Comparison of ENCODE assay signal across 12 cellular contexts in genomic region chr3:3172627-3173026, GRCh38. TPM values are rescaled to one million over a fixed set of nuclear protein-coding genes. Genes with fewer than 3 reads are reported as not detected.
DNase-seq lines count a peak whose midpoint lies in the region; ATAC-seq, FAIRE-seq and TF ChIP-seq lines count a peak whose summit lies in the region.
"Had no signal": no experiment of that assay in that cellular context is flagged by ENCODE, and none has a peak within 500 bp of the region (broad histone marks: within the 10 kb centered on the region; RNA-seq: fewer than 3 reads in every experiment).

No MANE protein-coding gene starts in this region.

- H3K27me3 ChIP-seq in HepG2 (ENCODE audit: control insufficient read depth in 1 of 2, insufficient read depth in 2 of 2, low read length in 2 of 2) (no peaks in the 10 kb centered on the region), subcutaneous abdominal adipose tissue (ENCODE audit: control insufficient read depth in 5 of 5, insufficient read depth in 4 of 5, low read length in 5 of 5) (no peaks in the 10 kb centered on the region)
- H3K27me3 ChIP-seq: body of pancreas, SJCRH30 had no signal

- POLR2A ChIA-PET in activated CD8-positive, alpha-beta T cell treated with anti-CD3 and anti-CD28 coated beads, Interleukin-2, amount 10 ng/mL, durations not matched to agents 7 days and 5 days (lab: Charles Lee) = interaction anchor here (0.7 kb wide), 2 partner anchors 15 to 1677 kb away, joined by 3 read pairs; no protein-coding TSS in a partner anchor
- POLR2A ChIA-PET in HepG2 (lab: Yijun Ruan, JAX) = no interaction called here

- in situ Hi-C loops in HepG2 (cut with HindIII; ENCODE audit: extremely low pct_ligation_motif_present, low pct_unique_long_range_greater_than_20kb) = no loop called here

- H3K9me3 ChIP-seq in HepG2 (ENCODE audit: low read length) (no peaks in the 10 kb centered on the region), subcutaneous abdominal adipose tissue (ENCODE audit: control insufficient read depth in 5 of 5, low read length in 5 of 5) (no peaks in the 10 kb centered on the region)
- H3K9me3 ChIP-seq: body of pancreas, SJCRH30 had no signal

- H3K4me1 Mint-ChIP-seq in activated naive CD4-positive, alpha-beta T cell treated with anti-CD3 and anti-CD28 coated beads, Interleukin-2, amount 10 ng/mL, durations not matched to agents 7 days and 5 days = peaks cover 71% of the 10 kb centered on the region
- H3K4me1 Mint-ChIP-seq in activated CD8-positive, alpha-beta T cell treated with anti-CD3 and anti-CD28 coated beads, Interleukin-2, amount 10 ng/mL, durations not matched to agents 7 days and 5 days (ENCODE audit: low read depth) = peaks cover 61% of the 10 kb centered on the region

- H3K4me1 ChIP-seq in HepG2 (ENCODE audit: insufficient read depth, low read length) (peaks cover 9% of the 10 kb centered on the region), subcutaneous abdominal adipose tissue (ENCODE audit: control insufficient read depth in 5 of 5, insufficient read depth in 5 of 5, low read length in 5 of 5) (peaks cover 0 to 29% (median 5%) of the 10 kb centered on the region in 5 donors)
- H3K4me1 ChIP-seq: SJCRH30 had no signal

- TF ChIP-seq EP300 in HepG2 (IDR thresholded peaks at IDR 0.05; ENCODE audit: low read depth in 2 of 2, low read length in 2 of 2) (no peak), HepG2 (CRISPR knock-in tag; IDR thresholded peaks at IDR 0.05; ENCODE audit: borderline replicate concordance) (no peak)

- CTCF ChIA-PET in activated naive CD4-positive, alpha-beta T cell treated with anti-CD3 and anti-CD28 coated beads, Interleukin-2, amount 10 ng/mL, durations not matched to agents 7 days and 5 days (lab: Charles Lee) = interaction anchor here (1.4 kb wide), 1 partner anchor 28 kb away, joined by 4 read pairs; no protein-coding TSS in a partner anchor
- CTCF ChIA-PET in activated CD8-positive, alpha-beta T cell treated with anti-CD3 and anti-CD28 coated beads, Interleukin-2, amount 10 ng/mL, durations not matched to agents 7 days and 5 days (lab: Charles Lee) = interaction anchor here (0.8 to 3.2 kb wide), 11 partner anchors 9 to 826 kb away, joined by 3 to 12 read pairs (median 5); no protein-coding TSS in a partner anchor
- CTCF ChIA-PET in HepG2 (lab: Yijun Ruan, JAX; ENCODE audit: low intra/inter-chr PET ratio, low total read pairs) = no interaction called here

- H3K27me3 Mint-ChIP-seq in activated naive CD4-positive, alpha-beta T cell treated with anti-CD3 and anti-CD28 coated beads, Interleukin-2, amount 10 ng/mL, durations not matched to agents 7 days and 5 days = no peaks in the 10 kb centered on the region
- H3K27me3 Mint-ChIP-seq in activated CD8-positive, alpha-beta T cell treated with anti-CD3 and anti-CD28 coated beads, Interleukin-2, amount 10 ng/mL, durations not matched to agents 7 days and 5 days (ENCODE audit: low read depth) = no peaks in the 10 kb centered on the region

- no peaks in the 10 kb centered on the region for H3K9me3 Mint-ChIP-seq in activated naive CD4-positive, alpha-beta T cell treated with anti-CD3 and anti-CD28 coated beads, Interleukin-2, amount 10 ng/mL, durations not matched to agents 7 days and 5 days
- no peaks in the 10 kb centered on the region for H3K9me3 Mint-ChIP-seq in activated CD8-positive, alpha-beta T cell treated with anti-CD3 and anti-CD28 coated beads, Interleukin-2, amount 10 ng/mL, durations not matched to agents 7 days and 5 days (ENCODE audit: insufficient read depth)

- H3K27ac Mint-ChIP-seq in activated naive CD4-positive, alpha-beta T cell treated with anti-CD3 and anti-CD28 coated beads, Interleukin-2, amount 10 ng/mL, durations not matched to agents 7 days and 5 days = peak overlapping the region; percentile 95
- H3K27ac Mint-ChIP-seq in activated CD8-positive, alpha-beta T cell treated with anti-CD3 and anti-CD28 coated beads, Interleukin-2, amount 10 ng/mL, durations not matched to agents 7 days and 5 days = peak overlapping the region; percentile 86

- TF ChIP-seq RAD21 in HepG2 (CRISPR knock-in tag; IDR thresholded peaks at IDR 0.05) = no peak

- FAIRE-seq in HepG2 (lab: Jason Lieb, UNC) (no peak), GM12892 (lab: Jason Lieb, UNC) (no peak)

- H3K27ac ChIP-seq in HepG2 (ENCODE audit: extremely low read length, insufficient read depth, low read length) = no peak overlapping the region
- H3K27ac ChIP-seq in subcutaneous abdominal adipose tissue (ENCODE audit: low read depth, low read length) = peak overlapping the region; percentile 51
- H3K27ac ChIP-seq: SJCRH30 had no signal

- peaks cover 4% of the 10 kb centered on the region; the same call in 1 of the 2 replicates for H4K20me1 ChIP-seq in HepG2 (ENCODE audit: insufficient read depth, low read length)

- H2AFZ ChIP-seq in HepG2 (ENCODE audit: low read length) = no peak overlapping the region

- H3K36me3 Mint-ChIP-seq in activated naive CD4-positive, alpha-beta T cell treated with anti-CD3 and anti-CD28 coated beads, Interleukin-2, amount 10 ng/mL, durations not matched to agents 7 days and 5 days = peaks cover 59% of the 10 kb centered on the region
- H3K36me3 Mint-ChIP-seq in activated CD8-positive, alpha-beta T cell treated with anti-CD3 and anti-CD28 coated beads, Interleukin-2, amount 10 ng/mL, durations not matched to agents 7 days and 5 days (ENCODE audit: low read depth) = peaks cover 64% of the 10 kb centered on the region

- ATAC-seq in activated CD8-positive, alpha-beta T cell treated with anti-CD3 and anti-CD28 coated beads, Interleukin-2, amount 10 ng/mL, durations not matched to agents 7 days and 5 days = peak; percentile 71
- no peak for ATAC-seq in HepG2
- ATAC-seq: body of pancreas had no signal

- peaks cover 14% of the 10 kb centered on the region for H3K79me2 ChIP-seq in HepG2 (ENCODE audit: insufficient read depth, low read length)

- H3K4me3 ChIP-seq in HepG2 (replicated peaks in 1 of 3; ENCODE audit: insufficient read depth in 1 of 3, low read depth in 2 of 3, low read length in 3 of 3) (no peak overlapping the region), subcutaneous abdominal adipose tissue (ENCODE audit: low read depth in 1 of 5, low read length in 5 of 5) (peak overlapping the region in 2 of 5 donors; percentile 5 to 14)
- H3K4me3 ChIP-seq: body of pancreas, SJCRH30 had no signal

- no peak overlapping the region for H3K4me2 ChIP-seq in HepG2 (ENCODE audit: low read depth, low read length)

- H3K9ac ChIP-seq in HepG2 (ENCODE audit: insufficient read depth, low read depth, low read length) (no peak overlapping the region), subcutaneous abdominal adipose tissue (ENCODE audit: low read length in 5 of 5) (peak overlapping the region in 3 of 5 donors; percentile 19 to 63 (median 47))

- no TSS peak for BruUV-seq in HepG2 (replicated peaks; lab: Mats Ljungman, UMichigan)

- WGBS in HepG2 (ENCODE audit: low lambda C conversion rate) = 89% methylated on average over 1 of the region's 1 CpG

- H3K4me3 Mint-ChIP-seq in activated naive CD4-positive, alpha-beta T cell treated with anti-CD3 and anti-CD28 coated beads, Interleukin-2, amount 10 ng/mL, durations not matched to agents 7 days and 5 days = peak overlapping the region; percentile 80
- H3K4me3 Mint-ChIP-seq in activated CD8-positive, alpha-beta T cell treated with anti-CD3 and anti-CD28 coated beads, Interleukin-2, amount 10 ng/mL, durations not matched to agents 7 days and 5 days = peak overlapping the region; percentile 78

- TF ChIP-seq CTCF in HepG2 (CRISPR knock-in tag; IDR thresholded peaks at IDR 0.05) = no peak

- intact Hi-C loops in HepG2 (cut with micrococcal nuclease; ENCODE audit: unreplicated experiment) = loop anchor here (10.0 kb wide), 1 partner anchor 1572 kb away; no protein-coding TSS in a partner anchor

- no peak for DNase-seq in activated naive CD4-positive, alpha-beta T cell treated with anti-CD3 and anti-CD28 coated beads, Interleukin-2, amount 10 ng/mL, durations not matched to agents 7 days and 5 days
- DNase-seq in activated naive CD4-positive, alpha-beta T cell treated with anti-CD3 and anti-CD28 coated beads, Interleukin-2, amount 50 U/mL, for 16 hours = no peak
- no peak for DNase-seq in activated CD8-positive, alpha-beta T cell treated with anti-CD3 and anti-CD28 coated beads, Interleukin-2, amount 10 ng/mL, durations not matched to agents 7 days and 5 days
- DNase-seq in HepG2 (ENCODE audit: low spot score) (no peak), GM12892 (ENCODE audit: insufficient read length) (no peak), NCI-H2171 treated with DMSO at 0.1 percent for 48 hours (lab: John Stamatoyannopoulos, UW) (no peak), RPMI8226 (no peak)
- DNase-seq: activated CD4-positive, alpha-beta T cell treated with anti-CD3 and anti-CD28 coated beads, Interleukin-2, amount 50 U/mL, for 1 hour; body of pancreas; NCI-H446 treated with DMSO at 0.1 percent for 48 hours; SJCRH30 had no signal

- TF ChIP-seq POLR2A in HepG2 (IDR thresholded peaks at IDR 0.05; ENCODE audit: insufficient read depth in 1 of 2, low read depth in 2 of 2, low read length in 2 of 2) (no peak), GM12892 (IDR thresholded peaks at IDR 0.05; ENCODE audit: low read depth, low read length) (no peak)

- H3K36me3 ChIP-seq in HepG2 (replicated peaks in 1 of 2; ENCODE audit: control insufficient read depth in 1 of 2, insufficient read depth in 2 of 2, low read length in 2 of 2) (peaks cover 4 to 52% of the 10 kb centered on the region in 2 experiments), subcutaneous abdominal adipose tissue (ENCODE audit: control insufficient read depth in 5 of 5, insufficient read depth in 5 of 5, low read length in 5 of 5) (peaks cover 34 to 64% (median 49%) of the 10 kb centered on the region in 5 donors)

RNA-seq across cellular contexts. Expression of gene CRBN, which starts 6.9 kb away (rescaled TPM):
- total RNA-seq in activated CD8-positive, alpha-beta T cell treated with anti-CD3 and anti-CD28 coated beads, Interleukin-2, amount 10 ng/mL, durations not matched to agents 7 days and 5 days = 10 to 100 TPM; 52.0 to 56.7 TPM
- total RNA-seq in HepG2 (2016; rRNA removed; fragmentation: Illumina TruSeq; extraction: Trizol) = 36.1 and 46.8 TPM in 2 replicates
- 31.7 and 32.0 TPM in 2 replicates for total RNA-seq in HepG2 (2016; cell fraction: cytosol; rRNA removed; fragmentation: Illumina TruSeq; extraction: Trizol; ENCODE audit: low read depth)
- total RNA-seq in HepG2 (2016; cell fraction: insoluble cytoplasmic fraction; rRNA removed; fragmentation: Illumina TruSeq; extraction: Trizol) = 38.2 and 46.1 TPM in 2 replicates
- total RNA-seq in HepG2 (2016; cell fraction: membrane; rRNA removed; fragmentation: Illumina TruSeq; extraction: Trizol) = 21.6 and 24.0 TPM in 2 replicates
- total RNA-seq in HepG2 (2016; cell fraction: nucleus; rRNA removed; fragmentation: Illumina TruSeq; extraction: Trizol) = 43.3 and 48.0 TPM in 2 replicates
- polyA plus RNA-seq in HepG2 (2011; rRNA removed) = 28.1 and 30.8 TPM in 2 replicates
- polyA plus RNA-seq in HepG2 (2011; cell fraction: cytosol; rRNA removed) = 18.6 and 27.6 TPM in 2 replicates
- polyA plus RNA-seq in HepG2 (2011; cell fraction: nucleus; rRNA removed) = 29.6 and 33.5 TPM in 2 replicates
- 25.7 and 27.6 TPM in 2 replicates for polyA plus RNA-seq in HepG2 (2012)
- 6.4 and 6.5 TPM in 2 replicates for polyA plus RNA-seq in HepG2 (2016; cell fraction: cytosol; fragmentation: Illumina TruSeq; extraction: Trizol; ENCODE audit: low read depth)
- polyA plus RNA-seq in HepG2 (2016; cell fraction: insoluble cytoplasmic fraction; fragmentation: Illumina TruSeq; extraction: Trizol; ENCODE audit: low read depth) = 38.3 and 40.1 TPM in 2 replicates
- polyA plus RNA-seq in HepG2 (2016; cell fraction: membrane; fragmentation: Illumina TruSeq; extraction: Trizol; ENCODE audit: low read depth) = 10.4 TPM in 2 replicates
- polyA plus RNA-seq in HepG2 (2016; cell fraction: nucleus; fragmentation: Illumina TruSeq; extraction: Trizol; ENCODE audit: insufficient read depth, low read depth) = 40.2 and 43.4 TPM in 2 replicates
- 22.2 and 52.5 TPM in 2 replicates for polyA minus RNA-seq in HepG2 (2011; rRNA and poly(A)+ RNA removed; ENCODE audit: low replicate concordance)
- 20.3 and 22.6 TPM in 2 replicates for polyA minus RNA-seq in HepG2 (2011; cell fraction: cytosol; rRNA and poly(A)+ RNA removed)
- polyA minus RNA-seq in HepG2 (2011; cell fraction: nucleus; rRNA and poly(A)+ RNA removed) = 136 and 144 TPM in 2 replicates
- polyA plus RNA-seq in GM12892 (2012; ENCODE audit: missing spikeins) = 26.7 TPM

RNA-seq across cellular contexts. Expression of gene TRNT1, which starts 45.9 kb away (rescaled TPM):
- 10 to 100 TPM; 33.4 to 33.6 TPM for total RNA-seq in activated CD8-positive, alpha-beta T cell treated with anti-CD3 and anti-CD28 coated beads, Interleukin-2, amount 10 ng/mL, durations not matched to agents 7 days and 5 days
- 27.7 and 31.1 TPM in 2 replicates for total RNA-seq in HepG2 (2016; rRNA removed; fragmentation: Illumina TruSeq; extraction: Trizol)
- total RNA-seq in HepG2 (2016; cell fraction: cytosol; rRNA removed; fragmentation: Illumina TruSeq; extraction: Trizol; ENCODE audit: low read depth) = 29.0 and 32.0 TPM in 2 replicates
- total RNA-seq in HepG2 (2016; cell fraction: insoluble cytoplasmic fraction; rRNA removed; fragmentation: Illumina TruSeq; extraction: Trizol) = 28.7 and 29.8 TPM in 2 replicates
- total RNA-seq in HepG2 (2016; cell fraction: membrane; rRNA removed; fragmentation: Illumina TruSeq; extraction: Trizol) = 13.4 and 16.4 TPM in 2 replicates
- 49.9 and 50.1 TPM in 2 replicates for total RNA-seq in HepG2 (2016; cell fraction: nucleus; rRNA removed; fragmentation: Illumina TruSeq; extraction: Trizol)
- 7.5 and 9.4 TPM in 2 replicates for polyA plus RNA-seq in HepG2 (2011; rRNA removed)
- 2.2 and 3.0 TPM in 2 replicates for polyA plus RNA-seq in HepG2 (2011; cell fraction: cytosol; rRNA removed)
- polyA plus RNA-seq in HepG2 (2011; cell fraction: nucleus; rRNA removed) = 14.8 and 17.3 TPM in 2 replicates
- polyA plus RNA-seq in HepG2 (2012) = 15.2 and 18.1 TPM in 2 replicates
- 5.3 and 7.1 TPM in 2 replicates for polyA plus RNA-seq in HepG2 (2016; cell fraction: cytosol; fragmentation: Illumina TruSeq; extraction: Trizol; ENCODE audit: low read depth)
- 30.3 and 34.3 TPM in 2 replicates for polyA plus RNA-seq in HepG2 (2016; cell fraction: insoluble cytoplasmic fraction; fragmentation: Illumina TruSeq; extraction: Trizol; ENCODE audit: low read depth)
- 10.1 and 10.6 TPM in 2 replicates for polyA plus RNA-seq in HepG2 (2016; cell fraction: membrane; fragmentation: Illumina TruSeq; extraction: Trizol; ENCODE audit: low read depth)
- 45.5 and 47.6 TPM in 2 replicates for polyA plus RNA-seq in HepG2 (2016; cell fraction: nucleus; fragmentation: Illumina TruSeq; extraction: Trizol; ENCODE audit: insufficient read depth, low read depth)
- polyA minus RNA-seq in HepG2 (2011; rRNA and poly(A)+ RNA removed; ENCODE audit: low replicate concordance) = 12.0 and 20.5 TPM in 2 replicates
- 5.1 and 5.2 TPM in 2 replicates for polyA minus RNA-seq in HepG2 (2011; cell fraction: cytosol; rRNA and poly(A)+ RNA removed)
- polyA minus RNA-seq in HepG2 (2011; cell fraction: nucleus; rRNA and poly(A)+ RNA removed) = 58.9 and 61.8 TPM in 2 replicates
- 27.8 TPM for polyA plus RNA-seq in GM12892 (2012; ENCODE audit: missing spikeins)
